8 cellular contexts compared by ENCODE assay signal in the genomic region with DNA sequence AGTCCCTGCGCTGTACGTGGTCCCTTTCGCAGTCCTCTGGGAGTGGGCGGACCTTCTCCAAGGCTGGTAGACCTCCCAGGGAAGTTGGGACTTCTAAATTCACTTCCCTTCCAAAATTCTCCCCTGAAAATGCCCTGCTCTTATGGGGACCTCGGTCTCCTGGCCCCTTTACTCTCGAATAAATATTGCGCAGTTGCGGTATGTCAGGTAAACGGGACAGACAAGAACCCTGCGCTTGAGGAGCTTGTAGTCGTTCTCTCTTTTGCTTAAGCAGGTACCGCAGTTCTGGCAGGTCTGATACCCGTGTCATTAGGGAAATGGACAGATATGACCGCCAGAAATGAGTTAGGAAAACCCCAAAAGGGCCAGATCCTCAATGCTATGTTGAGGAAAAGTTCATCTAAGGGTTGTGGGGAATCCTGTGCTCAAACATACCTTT. TPM values are rescaled to one million over a fixed set of nuclear protein-coding genes. Genes with fewer than 3 reads are reported as not detected.
DNase-seq lines count a peak whose midpoint lies in the region; ATAC-seq and TF ChIP-seq lines count a peak whose summit lies in the region.

No MANE protein-coding gene starts in this region.

- H3K9me3 ChIP-seq in DND-41 (ENCODE audit: insufficient read depth, low read length, severe bottlenecking): no peaks in the 10 kb centered on the region
- H3K9me3 ChIP-seq in ectodermal cell (ENCODE audit: control insufficient read depth, low read length): no peaks in the 10 kb centered on the region
- H3K9me3 ChIP-seq in neuron (ENCODE audit: low read length): no peaks in the 10 kb centered on the region

- H3K27ac ChIP-seq in DND-41 (ENCODE audit: low read length) (peak overlapping the region; percentile 92), ectodermal cell (ENCODE audit: insufficient read depth, low read depth, low read length, poor library complexity, severe bottlenecking) (no peak overlapping the region)

- H3K36me3 ChIP-seq in DND-41 (ENCODE audit: insufficient read depth, low read length): peaks cover 33% of the 10 kb centered on the region
- peaks cover 14% of the 10 kb centered on the region for H3K36me3 ChIP-seq in ectodermal cell (ENCODE audit: control insufficient read depth, insufficient read depth, low read length)
- peaks cover 19% of the 10 kb centered on the region for H3K36me3 ChIP-seq in neuron (ENCODE audit: insufficient read depth, low read length)

- H3K4me1 ChIP-seq in DND-41 (ENCODE audit: insufficient read depth, low read length) (peaks cover 39% of the 10 kb centered on the region), ectodermal cell (ENCODE audit: control insufficient read depth, insufficient read depth, low read length) (peaks cover 8% of the 10 kb centered on the region), neuron (ENCODE audit: insufficient read depth, low read length) (peaks cover 16% of the 10 kb centered on the region)

- H4K20me1 ChIP-seq in DND-41 (ENCODE audit: insufficient read depth, low read length): no peaks in the 10 kb centered on the region; the same call in 1 of the 2 replicates

- WGBS in ectodermal cell, 2 experiments: 3% methylated on average over 14 of the region's 14 CpGs

- no peak for TF ChIP-seq CTCF in DND-41 (IDR thresholded peaks at IDR 0.05; ENCODE audit: borderline replicate concordance, extremely low read depth, low read length, poor library complexity, severe bottlenecking)

- peak; percentile 6; the same call in 2 of the 3 replicates for ATAC-seq in DND-41 (ENCODE audit: insufficient read depth, low read depth)
- ATAC-seq in GM18511 (IDR thresholded peaks at IDR 0.05; ENCODE audit: unreplicated experiment): no peak

- H3K4me3 ChIP-seq in DND-41 (ENCODE audit: low read depth in 1 of 2, low read length in 2 of 2) (peak overlapping the region; percentile 62 to 79), ectodermal cell (ENCODE audit: insufficient read depth, low read depth, low read length) (peak overlapping the region; percentile 74), neuron (ENCODE audit: low read length) (peak overlapping the region; percentile 76)

- H3K27me3 ChIP-seq in DND-41 (ENCODE audit: insufficient read depth, low read length, poor library complexity) (no peaks in the 10 kb centered on the region), ectodermal cell (ENCODE audit: control insufficient read depth, insufficient read depth, low read length, poor library complexity, severe bottlenecking) (no peaks in the 10 kb centered on the region), neuron (ENCODE audit: insufficient read depth, low read length) (no peaks in the 10 kb centered on the region)

- DNase-seq in DND-41 (no peak), M059J (ENCODE audit: low read depth) (peak; percentile 21), Kasumi-1 (lab: John Stamatoyannopoulos, UW) (no peak), AG20443 (ENCODE audit: low spot score) (no peak)
- DNase-seq in activated CD4-positive, alpha-beta T cell treated with anti-CD3 and anti-CD28 coated beads, Interleukin-2, amount 50 U/mL, for 4 hours: no peak

- H2AFZ ChIP-seq in DND-41 (ENCODE audit: low read depth, low read length) (peak overlapping the region; percentile 85), neuron (ENCODE audit: low read depth, low read length) (peak overlapping the region; percentile 22)

- H3K79me2 ChIP-seq in DND-41 (ENCODE audit: insufficient read depth, low read length): peaks cover 51% of the 10 kb centered on the region

- peak overlapping the region; percentile 79 for H3K9ac ChIP-seq in DND-41 (ENCODE audit: low read depth, low read length)

- peak overlapping the region; percentile 79 for H3K4me2 ChIP-seq in DND-41 (ENCODE audit: insufficient read depth, low read length)

RNA-seq across cellular contexts. Expression of gene KIF2C, which starts 0.6 kb away (rescaled TPM):
- total RNA-seq in M059J (2014; rRNA removed; shearing (Covaris generic)): 86.9 and 127 TPM in 2 replicates
- polyA plus RNA-seq in ectodermal cell (2013, experiment 1 of 4): 72.2 TPM
- 57.1 TPM for polyA plus RNA-seq in ectodermal cell (2013, experiment 2 of 4)
- polyA plus RNA-seq in ectodermal cell (2013, experiment 3 of 4): 64.3 TPM
- 63.8 TPM for polyA plus RNA-seq in ectodermal cell (2013, experiment 4 of 4)

RNA-seq across cellular contexts. Expression of gene RNU5D-1, which starts 9.2 kb away (rescaled TPM):
- not detected in 2 replicates for total RNA-seq in M059J (2014; rRNA removed; shearing (Covaris generic))
- 456 TPM for polyA plus RNA-seq in ectodermal cell (2013, experiment 1 of 4)
- 354 TPM for polyA plus RNA-seq in ectodermal cell (2013, experiment 2 of 4)
- 5,846 TPM for polyA plus RNA-seq in ectodermal cell (2013, experiment 3 of 4)
- 2,286 TPM for polyA plus RNA-seq in ectodermal cell (2013, experiment 4 of 4)

RNA-seq across cellular contexts. Expression of gene RPS8, which starts 35.1 kb away (rescaled TPM):
- 1,381 and 1,646 TPM in 2 replicates for total RNA-seq in M059J (2014; rRNA removed; shearing (Covaris generic))
- 2,727 TPM for polyA plus RNA-seq in ectodermal cell (2013, experiment 1 of 4)
- 2,601 TPM for polyA plus RNA-seq in ectodermal cell (2013, experiment 2 of 4)
- polyA plus RNA-seq in ectodermal cell (2013, experiment 3 of 4): 3,056 TPM
- 3,481 TPM for polyA plus RNA-seq in ectodermal cell (2013, experiment 4 of 4)

RNA-seq across cellular contexts. Expression of gene BEST4, which starts 47.8 kb away (rescaled TPM):
- 0.05 and 0.57 TPM in 2 replicates for total RNA-seq in M059J (2014; rRNA removed; shearing (Covaris generic))
- polyA plus RNA-seq in ectodermal cell (2013, experiment 1 of 4): 1.0 TPM
- polyA plus RNA-seq in ectodermal cell (2013, experiment 2 of 4): 1.1 TPM
- 1.3 TPM for polyA plus RNA-seq in ectodermal cell (2013, experiment 3 of 4)
- 1.5 TPM for polyA plus RNA-seq in ectodermal cell (2013, experiment 4 of 4)

RNA-seq across cellular contexts. Expression of gene PLK3, which starts 60.0 kb away (rescaled TPM):
- 8.0 and 9.5 TPM in 2 replicates for total RNA-seq in M059J (2014; rRNA removed; shearing (Covaris generic))
- 7.8 TPM for polyA plus RNA-seq in ectodermal cell (2013, experiment 1 of 4)
- 8.9 TPM for polyA plus RNA-seq in ectodermal cell (2013, experiment 2 of 4)
- polyA plus RNA-seq in ectodermal cell (2013, experiment 3 of 4): 8.3 TPM
- polyA plus RNA-seq in ectodermal cell (2013, experiment 4 of 4): 8.9 TPM
